In genomic region chr16:68746951-68747350, GRCh38 we compare ENCODE assay signal across 23 cellular contexts. TPM values are rescaled to one million over a fixed set of nuclear protein-coding genes. Genes with fewer than 3 reads are reported as not detected.
"Had no signal": no experiment of that assay in that cellular context is flagged by ENCODE, and none has a peak within 500 bp of the region (broad histone marks: within the 10 kb centered on the region; RNA-seq: fewer than 3 reads in every experiment).

No MANE protein-coding gene starts in this region.

- H3K27me3 ChIP-seq: suprapubic skin had no signal

- H3K27ac Mint-ChIP-seq: activated CD4-positive, alpha-beta T cell treated with anti-CD3 and anti-CD28 coated beads, Interleukin-2, amount 10 ng/mL, durations not matched to agents 24 days and 14 days; activated CD8-positive, alpha-beta T cell treated with anti-CD3 and anti-CD28 coated beads, Interleukin-2, amount 10 ng/mL, durations not matched to agents 7 days and 5 days; activated naive CD8-positive, alpha-beta T cell treated with anti-CD3 and anti-CD28 coated beads for 36 hours; activated T-cell treated with anti-CD3 and anti-CD28 coated beads, Interleukin-2, amount 50 U/mL, for 72 hours; T-helper 17 cell had no signal

- H3K27ac ChIP-seq: suprapubic skin had no signal

- H3K4me1 Mint-ChIP-seq: activated CD4-positive, alpha-beta T cell treated with anti-CD3 and anti-CD28 coated beads, Interleukin-2, amount 10 ng/mL, durations not matched to agents 24 days and 14 days; activated naive CD8-positive, alpha-beta T cell treated with anti-CD3 and anti-CD28 coated beads for 36 hours; T-helper 17 cell had no signal

- H3K36me3 Mint-ChIP-seq: activated naive CD8-positive, alpha-beta T cell treated with anti-CD3 and anti-CD28 coated beads for 36 hours had no signal

- H3K36me3 ChIP-seq: suprapubic skin had no signal

- H3K4me3 Mint-ChIP-seq: activated CD4-positive, alpha-beta T cell treated with anti-CD3 and anti-CD28 coated beads, Interleukin-2, amount 10 ng/mL, durations not matched to agents 24 days and 14 days; activated CD8-positive, alpha-beta T cell treated with anti-CD3 and anti-CD28 coated beads, Interleukin-2, amount 10 ng/mL, durations not matched to agents 7 days and 5 days; activated naive CD8-positive, alpha-beta T cell treated with anti-CD3 and anti-CD28 coated beads for 36 hours; activated T-cell treated with anti-CD3 and anti-CD28 coated beads, Interleukin-2, amount 50 U/mL, for 72 hours; nephron; T-helper 17 cell had no signal

- DNase-seq: activated CD4-positive, alpha-beta T cell treated with anti-CD3 and anti-CD28 coated beads, Interleukin-2, amount 10 ng/mL, durations not matched to agents 24 days and 14 days; activated CD4-positive, CD25-positive, alpha-beta regulatory T cell; activated CD8-positive, alpha-beta memory T cell treated with anti-CD3 and anti-CD28 coated beads, Interleukin-2, amount 50 U/mL, for 4 hours; activated CD8-positive, alpha-beta T cell treated with anti-CD3 and anti-CD28 coated beads, Interleukin-2, amount 10 ng/mL, durations not matched to agents 7 days and 5 days; activated gamma-delta T cell; activated naive CD8-positive, alpha-beta T cell treated with anti-CD3 and anti-CD28 coated beads for 36 hours; activated T-cell treated with anti-CD3 and anti-CD28 coated beads, Interleukin-2, amount 50 U/mL, for 72 hours; cerebellar nuclear complex; dermis blood vessel endothelial cell; hippocampal formation; left ventricle myocardium superior; mesendoderm; occipital lobe; right cardiac atrium; small intestine; stimulated activated CD4-positive, alpha-beta T cell treated with anti-CD3 and anti-CD28 coated beads, Interleukin-4, amount 100 ng/mL, for 4 hours; stimulated activated CD8-positive, alpha-beta memory T cell treated with anti-CD3 and anti-CD28 coated beads, Interleukin-4, amount 100 ng/mL, for 48 hours; stimulated activated naive CD4-positive, alpha-beta T cell treated with Interleukin-2 at 50 U/mL for 16 hours; T-helper 17 cell had no signal

- H3K9me3 Mint-ChIP-seq: activated CD4-positive, alpha-beta T cell treated with anti-CD3 and anti-CD28 coated beads, Interleukin-2, amount 10 ng/mL, durations not matched to agents 24 days and 14 days; activated naive CD8-positive, alpha-beta T cell treated with anti-CD3 and anti-CD28 coated beads for 36 hours; activated T-cell treated with anti-CD3 and anti-CD28 coated beads, Interleukin-2, amount 50 U/mL, for 72 hours; nephron had no signal

- H3K4me3 ChIP-seq: suprapubic skin had no signal

- H3K9me3 ChIP-seq: suprapubic skin had no signal

RNA-seq across cellular contexts. Expression of gene CDH1, which starts 9.9 kb away (rescaled TPM):
- total RNA-seq: activated CD8-positive, alpha-beta T cell treated with anti-CD3 and anti-CD28 coated beads, Interleukin-2, amount 10 ng/mL, durations not matched to agents 7 days and 5 days; glomerular endothelial cell; left ventricle myocardium superior; posterior vena cava; right cardiac atrium had no signal
